ENCODE assay signal across 10 cellular contexts in genomic region chr15:85800460-85801123, GRCh38. TPM values are rescaled to one million over a fixed set of nuclear protein-coding genes. Genes with fewer than 3 reads are reported as not detected.
DNase-seq lines count a peak whose midpoint lies in the region; ATAC-seq and TF ChIP-seq lines count a peak whose summit lies in the region.
"Had no signal": no experiment of that assay in that cellular context is flagged by ENCODE, and none has a peak within 500 bp of the region (broad histone marks: within the 10 kb centered on the region; RNA-seq: fewer than 3 reads in every experiment).

No MANE protein-coding gene starts in this region.

- no peaks in the 10 kb centered on the region for H3K36me3 Mint-ChIP-seq in activated CD4-positive, alpha-beta T cell treated with anti-CD3 and anti-CD28 coated beads for 36 hours (ENCODE audit: low read depth)

- H3K4me3 ChIP-seq in astrocyte of the spinal cord (ENCODE audit: low read depth, low read length) (no peak overlapping the region), right lobe of liver (no peak overlapping the region)

- DNase-seq in DMS79 (lab: John Stamatoyannopoulos, UW) (peak; percentile 55), NCI-H2107 (lab: John Stamatoyannopoulos, UW) (peak; percentile 57), astrocyte of the spinal cord (ENCODE audit: low read depth, low spot score) (peak; percentile 67), right lobe of liver (peak; percentile 82 to 91 (median 87)), amygdala (lab: John Stamatoyannopoulos, UW) (no peak)
- no peak for DNase-seq in stimulated activated naive CD8-positive, alpha-beta T cell treated with anti-CD3 and anti-CD28 coated beads, Interleukin-15, amount 100 ng/mL, for 72 hours
- no peak for DNase-seq in activated CD4-positive, alpha-beta T cell treated with anti-CD3 and anti-CD28 coated beads for 36 hours
- DNase-seq: effector memory CD8-positive, alpha-beta T cell had no signal

- peak; percentile 100 for ATAC-seq in right lobe of liver
- no peak for ATAC-seq in stimulated activated naive CD8-positive, alpha-beta T cell treated with anti-CD3 and anti-CD28 coated beads, Interleukin-15, amount 100 ng/mL, for 72 hours
- ATAC-seq in activated CD4-positive, alpha-beta T cell treated with anti-CD3 and anti-CD28 coated beads for 36 hours = no peak
- ATAC-seq in HG03039 (IDR thresholded peaks at IDR 0.05; ENCODE audit: unreplicated experiment) = no peak
- ATAC-seq: effector memory CD8-positive, alpha-beta T cell had no signal

- H3K4me1 ChIP-seq in right lobe of liver = peaks cover 0 to 8% (median 3%) of the 10 kb centered on the region in 4 donors

- H3K27me3 ChIP-seq in right lobe of liver = no peaks in the 10 kb centered on the region

- CTCF ChIA-PET in activated CD4-positive, alpha-beta T cell treated with anti-CD3 and anti-CD28 coated beads for 36 hours (lab: Charles Lee) = interaction anchor here (0.6 to 1.1 kb wide), 3 partner anchors 26 to 95 kb away, joined by 3 to 4 read pairs (median 4); no protein-coding TSS in a partner anchor

- H3K36me3 ChIP-seq in right lobe of liver = no peaks in the 10 kb centered on the region

- peaks cover 5% of the 10 kb centered on the region for H3K4me1 Mint-ChIP-seq in stimulated activated naive CD8-positive, alpha-beta T cell treated with anti-CD3 and anti-CD28 coated beads, Interleukin-15, amount 100 ng/mL, for 72 hours
- peaks cover 6% of the 10 kb centered on the region for H3K4me1 Mint-ChIP-seq in activated CD4-positive, alpha-beta T cell treated with anti-CD3 and anti-CD28 coated beads for 36 hours

- intact Hi-C loops in right lobe of liver (cut with DNase I) = no loop called here
- intact Hi-C loops in activated CD4-positive, alpha-beta T cell treated with anti-CD3 and anti-CD28 coated beads for 36 hours (cut with DNase I, micrococcal nuclease) = no loop called here

- 34% methylated on average over 6 of the region's 9 CpGs for WGBS in right lobe of liver (ENCODE audit: insufficient coverage, low coverage, low lambda C conversion rate, missing lambda C conversion rate)

- H3K27ac ChIP-seq in right lobe of liver = no peak overlapping the region
- H3K27ac ChIP-seq: KMS-11 had no signal

- H3K27me3 Mint-ChIP-seq in stimulated activated naive CD8-positive, alpha-beta T cell treated with anti-CD3 and anti-CD28 coated beads, Interleukin-15, amount 100 ng/mL, for 72 hours = no peaks in the 10 kb centered on the region
- no peaks in the 10 kb centered on the region for H3K27me3 Mint-ChIP-seq in activated CD4-positive, alpha-beta T cell treated with anti-CD3 and anti-CD28 coated beads for 36 hours

- TF ChIP-seq CTCF in astrocyte of the spinal cord (IDR thresholded peaks at IDR 0.05; ENCODE audit: low read depth, low read length) (no peak), right lobe of liver (IDR thresholded peaks at IDR 0.05) (peak; percentile 50 to 59 (median 54))

- no peak for TF ChIP-seq POLR2A in right lobe of liver (IDR thresholded peaks at IDR 0.05)

- no peaks in the 10 kb centered on the region for H3K9me3 Mint-ChIP-seq in stimulated activated naive CD8-positive, alpha-beta T cell treated with anti-CD3 and anti-CD28 coated beads, Interleukin-15, amount 100 ng/mL, for 72 hours
- no peaks in the 10 kb centered on the region for H3K9me3 Mint-ChIP-seq in activated CD4-positive, alpha-beta T cell treated with anti-CD3 and anti-CD28 coated beads for 36 hours (ENCODE audit: low read depth)
- H3K9me3 Mint-ChIP-seq: effector memory CD8-positive, alpha-beta T cell had no signal

- in situ Hi-C loops in astrocyte of the spinal cord (cut with HindIII; ENCODE audit: low sequenced_read_pairs) = no loop called here

- no peak overlapping the region for H3K4me3 Mint-ChIP-seq in stimulated activated naive CD8-positive, alpha-beta T cell treated with anti-CD3 and anti-CD28 coated beads, Interleukin-15, amount 100 ng/mL, for 72 hours
- no peak overlapping the region for H3K4me3 Mint-ChIP-seq in activated CD4-positive, alpha-beta T cell treated with anti-CD3 and anti-CD28 coated beads for 36 hours
- H3K4me3 Mint-ChIP-seq: effector memory CD8-positive, alpha-beta T cell had no signal

- H3K9me3 ChIP-seq in right lobe of liver = no peaks in the 10 kb centered on the region

- POLR2A ChIA-PET in activated CD4-positive, alpha-beta T cell treated with anti-CD3 and anti-CD28 coated beads for 36 hours (lab: Charles Lee) = no interaction called here

- H3K27ac Mint-ChIP-seq in stimulated activated naive CD8-positive, alpha-beta T cell treated with anti-CD3 and anti-CD28 coated beads, Interleukin-15, amount 100 ng/mL, for 72 hours = no peak overlapping the region
- H3K27ac Mint-ChIP-seq in activated CD4-positive, alpha-beta T cell treated with anti-CD3 and anti-CD28 coated beads for 36 hours = no peak overlapping the region
- H3K27ac Mint-ChIP-seq: effector memory CD8-positive, alpha-beta T cell had no signal

RNA-seq across cellular contexts. Expression of gene KLHL25, which starts 5.9 kb away (rescaled TPM):
- total RNA-seq in right lobe of liver = 10 to 100 TPM in 3 of 6 experiments, 1 to 10 TPM in 3; 5.8 to 21.7 (median 13.4) TPM
- 1 to 10 TPM; 4.9 to 5.2 TPM for total RNA-seq in activated CD4-positive, alpha-beta T cell treated with anti-CD3 and anti-CD28 coated beads for 36 hours

Comparison
In these comparisons a context has a peak if more than half of its experiments do, and no peak if none do; other contexts are left out.
1. DNase-seq: peak in DMS79 (single experiment), NCI-H2107 (single experiment), astrocyte of the spinal cord (single experiment) and right lobe of liver (3 of 3); none in stimulated activated naive CD8-positive, alpha-beta T cell treated with anti-CD3 and anti-CD28 coated beads, Interleukin-15, amount 100 ng/mL, for 72 hours (0 of 2), amygdala (0 of 56) and activated CD4-positive, alpha-beta T cell treated with anti-CD3 and anti-CD28 coated beads for 36 hours (single experiment).
2. ATAC-seq: peak in right lobe of liver (4 of 4); none in stimulated activated naive CD8-positive, alpha-beta T cell treated with anti-CD3 and anti-CD28 coated beads, Interleukin-15, amount 100 ng/mL, for 72 hours (single experiment), activated CD4-positive, alpha-beta T cell treated with anti-CD3 and anti-CD28 coated beads for 36 hours (single experiment) and HG03039 (single experiment).